In the genomic region with DNA sequence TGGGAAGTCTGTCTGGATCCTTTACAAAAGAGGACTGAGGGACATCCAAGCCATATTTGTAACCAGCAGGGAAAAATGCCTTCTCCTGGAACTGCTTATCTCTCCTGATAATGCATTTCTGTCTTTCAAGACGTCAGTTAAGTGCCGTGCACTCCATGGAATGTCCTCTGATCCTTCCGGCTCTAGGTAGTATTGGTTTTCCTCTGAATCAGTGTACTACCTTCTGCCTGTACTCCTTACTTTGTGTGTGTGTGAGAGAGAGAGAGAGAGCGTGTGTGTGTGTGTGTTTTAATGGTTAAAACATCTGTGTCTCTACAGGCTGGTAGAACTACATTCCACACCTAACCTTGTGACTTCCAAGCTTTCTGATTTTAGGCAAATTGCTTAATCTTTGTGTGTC, we compare ENCODE assay signal across 32 cellular contexts.
DNase-seq lines count a peak whose midpoint lies in the region; ATAC-seq, FAIRE-seq and TF ChIP-seq lines count a peak whose summit lies in the region.
"Had no signal": no experiment of that assay in that cellular context is flagged by ENCODE, and none has a peak within 500 bp of the region (broad histone marks: within the 10 kb centered on the region; RNA-seq: fewer than 3 reads in every experiment).

No MANE protein-coding gene starts in this region.

- FAIRE-seq in pancreas (lab: Jason Lieb, UNC), result no peak
- FAIRE-seq: A204.1, GM12878, RCC 7860, TTC549, urothelium cell line had no signal

- H3K27ac Mint-ChIP-seq in Caco-2 (ENCODE audit: unreplicated experiment), result no peak overlapping the region
- H3K27ac Mint-ChIP-seq: CD4-positive, alpha-beta memory T cell; dendritic cell treated with granulocyte-macrophage colony-stimulating factor and Interleukin-4, amounts not matched to agents 40 ng/mL and 50 ng/mL, for 4 days; endodermal cell; neural progenitor cell; stimulated activated effector memory CD8-positive, alpha-beta T cell treated with anti-CD3 and anti-CD28 coated beads, Interleukin-12 subunit alpha, Interleukin-12 subunit beta, amount 100 ng/mL, for 72 hours; T-cell had no signal

- ATAC-seq in pancreas (peak; percentile 55 to 89 (median 73)), GM18517 (IDR thresholded peaks at IDR 0.05; ENCODE audit: unreplicated experiment) (no peak)
- ATAC-seq: activated CD4-positive, CD25-positive, alpha-beta regulatory T cell treated with anti-CD3 and anti-CD28 coated beads, Interleukin-2, amount 50 U/mL, for 24 hours; gastroesophageal sphincter; GM12878; right lobe of liver; stimulated activated effector memory CD8-positive, alpha-beta T cell treated with anti-CD3 and anti-CD28 coated beads, Interleukin-12 subunit alpha, Interleukin-12 subunit beta, amount 100 ng/mL, for 72 hours; T-cell had no signal

- H3K4me2 ChIP-seq in hepatocyte, result peak overlapping the region; percentile 60
- H3K4me2 ChIP-seq: neural progenitor cell had no signal

- no TSS peak for BruUV-seq in Caco-2 (replicated peaks; lab: Mats Ljungman, UMichigan)

- no peaks in the 10 kb centered on the region for H3K9me3 ChIP-seq in Caco-2
- H3K9me3 ChIP-seq in adipocyte (ENCODE audit: control insufficient read depth, low read length), result no peaks in the 10 kb centered on the region
- no peaks in the 10 kb centered on the region for H3K9me3 ChIP-seq in hepatocyte (ENCODE audit: low read depth)
- H3K9me3 ChIP-seq in pancreas, result no peaks in the 10 kb centered on the region
- H3K9me3 ChIP-seq: gastroesophageal sphincter, right lobe of liver, SJSA1 had no signal

- TF ChIP-seq CTCF in Caco-2 (IDR thresholded peaks at IDR 0.05; ENCODE audit: insufficient read depth in 1 of 2, low read depth in 1 of 2, low read length in 1 of 2, severe bottlenecking in 1 of 2, unreplicated experiment in 1 of 2), result no peak
- TF ChIP-seq CTCF in hepatocyte (IDR thresholded peaks at IDR 0.05; ENCODE audit: poor library complexity), result no peak
- no peak for TF ChIP-seq CTCF in pancreas (IDR thresholded peaks at IDR 0.05)

- H3K4me3 Mint-ChIP-seq in Caco-2 (ENCODE audit: unreplicated experiment), result no peak overlapping the region
- H3K4me3 Mint-ChIP-seq: CD4-positive, alpha-beta memory T cell; central memory CD8-positive, alpha-beta T cell; dendritic cell treated with granulocyte-macrophage colony-stimulating factor and Interleukin-4, amounts not matched to agents 40 ng/mL and 50 ng/mL, for 4 days; endodermal cell; neural progenitor cell; stimulated activated effector memory CD8-positive, alpha-beta T cell treated with anti-CD3 and anti-CD28 coated beads, Interleukin-12 subunit alpha, Interleukin-12 subunit beta, amount 100 ng/mL, for 72 hours; T-cell had no signal

- no peak overlapping the region for H3K4me3 ChIP-seq in Caco-2 (ENCODE audit: low read depth, low read length)
- H3K4me3 ChIP-seq in adipocyte (ENCODE audit: low read length), result peak overlapping the region; percentile 52
- H3K4me3 ChIP-seq in hepatocyte, result no peak overlapping the region
- no peak overlapping the region for H3K4me3 ChIP-seq in pancreas
- H3K4me3 ChIP-seq: gastroesophageal sphincter, GM12878, neural progenitor cell, right lobe of liver, SJSA1 had no signal

- no peaks in the 10 kb centered on the region for H3K9me2 ChIP-seq in hepatocyte (replicated peaks; ENCODE audit: insufficient read depth)

- H3K36me3 ChIP-seq in Caco-2 (ENCODE audit: control insufficient read depth, insufficient read depth, low read length) (no peaks in the 10 kb centered on the region), adipocyte (ENCODE audit: control insufficient read depth, insufficient read depth, low read length, severe bottlenecking) (no peaks in the 10 kb centered on the region), hepatocyte (replicated peaks; ENCODE audit: insufficient read depth, low read depth) (no peaks in the 10 kb centered on the region), pancreas (no peaks in the 10 kb centered on the region)
- H3K36me3 ChIP-seq: gastroesophageal sphincter, neural progenitor cell, right lobe of liver, SJSA1 had no signal

- no peaks in the 10 kb centered on the region for H4K20me1 ChIP-seq in hepatocyte (ENCODE audit: insufficient read depth, poor library complexity, severe bottlenecking)

- WGBS in hepatocyte (ENCODE audit: low lambda C conversion rate, missing lambda C conversion rate), result 23% methylated on average over 4 of the region's 4 CpGs
- 8 to 15% methylated on average over 4 of the region's 4 CpGs for WGBS in pancreas, 2 donors

- H3K4me1 Mint-ChIP-seq in Caco-2 (ENCODE audit: low read depth, unreplicated experiment), result peaks cover 9% of the 10 kb centered on the region
- H3K4me1 Mint-ChIP-seq: central memory CD8-positive, alpha-beta T cell; endodermal cell; neural progenitor cell; stimulated activated effector memory CD8-positive, alpha-beta T cell treated with anti-CD3 and anti-CD28 coated beads, Interleukin-12 subunit alpha, Interleukin-12 subunit beta, amount 100 ng/mL, for 72 hours had no signal

- H3K27ac ChIP-seq in hepatocyte (peak overlapping the region; percentile 81), pancreas (no peak overlapping the region)
- H3K27ac ChIP-seq: gastroesophageal sphincter, neural progenitor cell, right lobe of liver, SJSA1 had no signal

- CTCF ChIA-PET in Caco-2 (lab: Charles Lee), result no interaction called here

- H3K4me1 ChIP-seq in Caco-2 (peaks cover 9% of the 10 kb centered on the region; the same call in 1 of the 2 replicates), adipocyte (ENCODE audit: control insufficient read depth, insufficient read depth, low read length) (peaks cover 10% of the 10 kb centered on the region), hepatocyte (ENCODE audit: insufficient read depth) (peaks cover 12% of the 10 kb centered on the region), pancreas (peaks cover 4 to 14% (median 4%) of the 10 kb centered on the region in 3 donors)
- H3K4me1 ChIP-seq: gastroesophageal sphincter, neural progenitor cell, right lobe of liver, SJSA1 had no signal

- no peaks in the 10 kb centered on the region for H3K27me3 Mint-ChIP-seq in Caco-2 (ENCODE audit: insufficient read depth, unreplicated experiment)
- H3K27me3 Mint-ChIP-seq: dendritic cell treated with granulocyte-macrophage colony-stimulating factor and Interleukin-4, amounts not matched to agents 40 ng/mL and 50 ng/mL, for 4 days had no signal

- H3K27me3 ChIP-seq in Caco-2 (replicated peaks; ENCODE audit: control insufficient read depth, insufficient read depth, low read length), result no peaks in the 10 kb centered on the region
- H3K27me3 ChIP-seq in adipocyte (replicated peaks; ENCODE audit: control insufficient read depth, insufficient read depth, low read length), result no peaks in the 10 kb centered on the region
- H3K27me3 ChIP-seq in hepatocyte, result no peaks in the 10 kb centered on the region
- H3K27me3 ChIP-seq in pancreas, result no peaks in the 10 kb centered on the region
- H3K27me3 ChIP-seq: gastroesophageal sphincter, neural progenitor cell, right lobe of liver had no signal

- POLR2A ChIA-PET in Caco-2 (lab: Charles Lee), result no interaction called here

- H2AFZ ChIP-seq in hepatocyte, result no peak overlapping the region
- H2AFZ ChIP-seq: neural progenitor cell had no signal

- no peaks in the 10 kb centered on the region for H3K9me3 Mint-ChIP-seq in Caco-2 (ENCODE audit: unreplicated experiment)
- H3K9me3 Mint-ChIP-seq: CD4-positive, alpha-beta memory T cell; central memory CD8-positive, alpha-beta T cell; dendritic cell treated with granulocyte-macrophage colony-stimulating factor and Interleukin-4, amounts not matched to agents 40 ng/mL and 50 ng/mL, for 4 days; endodermal cell; neural progenitor cell; stimulated activated effector memory CD8-positive, alpha-beta T cell treated with anti-CD3 and anti-CD28 coated beads, Interleukin-12 subunit alpha, Interleukin-12 subunit beta, amount 100 ng/mL, for 72 hours; T-cell had no signal

- DNase-seq in Caco-2 (peak; percentile 61 to 81), adipocyte (ENCODE audit: low read depth) (no peak), hepatocyte (ENCODE audit: low spot score) (peak; percentile 65), pancreas (no peak), NK-92 (lab: John Stamatoyannopoulos, UW; ENCODE audit: unreplicated experiment) (no peak), NAMALWA (ENCODE audit: low spot score) (no peak), Ammon's horn (ENCODE audit: low spot score) (no peak)
- DNase-seq: activated CD4-positive, alpha-beta T cell treated with anti-CD3 and anti-CD28 coated beads, Interleukin-2, amount 50 U/mL, for 48 hours; activated naive CD4-positive, alpha-beta T cell treated with anti-CD3 and anti-CD28 coated beads, Interleukin-2, amount 50 U/mL, for 16 hours; aorta; CD4-positive, alpha-beta memory T cell; endodermal cell; GOT3; NCI-H1048; NCI-H187 treated with DMSO at 0.1 percent for 48 hours; NCI-H2227 treated with DMSO at 0.1 percent for 48 hours; right lobe of liver; stimulated activated CD4-positive, alpha-beta T cell treated with anti-CD3 and anti-CD28 coated beads, Interleukin-4, amount 100 ng/mL, for 24 hours; T-cell had no signal

- intact Hi-C loops in Caco-2 (cut with micrococcal nuclease; ENCODE audit: unreplicated experiment) (loop anchor here (1.0 to 5.0 kb wide), 3 partner anchors 13 to 93 kb away; no protein-coding TSS in a partner anchor), pancreas (cut with DNase I) (no loop called here)

- no peaks in the 10 kb centered on the region for H3K79me2 ChIP-seq in hepatocyte

- H3K36me3 Mint-ChIP-seq in Caco-2 (ENCODE audit: insufficient read depth, unreplicated experiment), result peaks cover 11% of the 10 kb centered on the region
- H3K36me3 Mint-ChIP-seq: CD4-positive, alpha-beta memory T cell; neural progenitor cell; stimulated activated effector memory CD8-positive, alpha-beta T cell treated with anti-CD3 and anti-CD28 coated beads, Interleukin-12 subunit alpha, Interleukin-12 subunit beta, amount 100 ng/mL, for 72 hours; T-cell had no signal

- H3K9ac ChIP-seq in adipocyte (ENCODE audit: low read length), result peak overlapping the region; percentile 61
- H3K9ac ChIP-seq: neural progenitor cell had no signal

Comparison
In these comparisons a context has a peak if more than half of its experiments do, and no peak if none do; other contexts are left out.
1. DNase-seq: peak in Caco-2 (2 of 2) and hepatocyte (single experiment); none in adipocyte (single experiment), pancreas (0 of 6), NK-92 (single experiment), NAMALWA (single experiment) and Ammon's horn (single experiment).